In the genomic region with DNA sequence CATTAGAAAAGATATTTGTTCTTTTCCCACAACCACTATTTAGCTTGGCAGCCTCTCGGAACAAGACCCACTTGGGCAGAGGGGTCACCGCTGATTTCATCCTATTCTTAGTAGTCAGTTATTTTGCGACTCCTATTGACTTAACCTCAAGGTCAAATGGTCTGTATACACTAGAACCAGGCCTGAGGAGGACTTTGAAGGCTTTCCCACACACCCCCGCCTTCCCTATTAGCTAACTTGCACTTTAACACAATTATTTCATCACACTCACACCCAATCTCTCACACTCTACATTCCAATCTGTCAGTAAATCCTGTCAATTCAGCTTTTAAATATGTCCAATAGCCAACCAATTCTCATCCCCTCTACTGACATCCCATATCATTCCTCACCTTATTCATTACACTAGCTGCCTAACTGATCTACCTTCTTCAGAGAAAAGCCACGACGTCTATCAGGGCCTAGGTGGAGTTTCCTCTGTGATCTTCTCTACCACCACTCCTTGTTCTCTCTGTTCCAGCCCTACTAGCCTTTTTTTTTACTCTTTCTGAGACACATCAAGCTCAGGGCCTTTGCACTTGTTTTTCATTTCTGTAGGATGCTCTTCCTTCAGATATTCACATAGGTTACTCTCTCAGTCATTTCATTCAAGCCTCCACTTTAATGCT, we compare ENCODE assay signal across 15 cellular contexts. TPM values are rescaled to one million over a fixed set of nuclear protein-coding genes. Genes with fewer than 3 reads are reported as not detected.
DNase-seq lines count a peak whose midpoint lies in the region; TF ChIP-seq lines count a peak whose summit lies in the region.
"Had no signal": no experiment of that assay in that cellular context is flagged by ENCODE, and none has a peak within 500 bp of the region (broad histone marks: within the 10 kb centered on the region; RNA-seq: fewer than 3 reads in every experiment).

No MANE protein-coding gene starts in this region.

- intact Hi-C loops in CD4-positive, alpha-beta memory T cell (cut with micrococcal nuclease) = loop anchor here (2.0 kb wide), 1 partner anchor 85 kb away; no protein-coding TSS in a partner anchor
- intact Hi-C loops in vagina (cut with DNase I) = no loop called here

- TF ChIP-seq CTCF in KMS-11 (conservative IDR thresholded peaks at IDR 0.05; ENCODE audit: low read depth, low read length) (no peak), chondrocyte (IDR thresholded peaks at IDR 0.05) (no peak), nephron (IDR thresholded peaks at IDR 0.05; ENCODE audit: unreplicated experiment in 3 of 3) (no peak), vagina (IDR thresholded peaks at IDR 0.05) (no peak)

- H2AFZ ChIP-seq in KMS-11 (ENCODE audit: low read depth) = no peak overlapping the region

- peak overlapping the region; percentile 78 to 100 (median 87) for H3K27ac Mint-ChIP-seq in CD4-positive, alpha-beta memory T cell
- H3K27ac Mint-ChIP-seq in chondrocyte (ENCODE audit: unreplicated experiment) = peak overlapping the region; percentile 86
- H3K27ac Mint-ChIP-seq in nephron = peak overlapping the region in 1 of 3 experiments; percentile 21

- DNase-seq in CD4-positive, alpha-beta memory T cell = peak in 3 of 5 donors; percentile 21 to 39 (median 24)
- DNase-seq in chondrocyte (ENCODE audit: low spot score) = no peak
- DNase-seq in epidermal melanocyte (ENCODE audit: insufficient read length, low spot score) = no peak
- DNase-seq in NCI-H1694 (lab: John Stamatoyannopoulos, UW) = no peak
- DNase-seq in vagina (ENCODE audit: extremely low spot score in 2 of 2) = no peak
- DNase-seq in NOMO-1 treated with dmso at 0.1 percent for 144 hours (lab: John Stamatoyannopoulos, UW; ENCODE audit: unreplicated experiment) = no peak
- DNase-seq: activated CD4-positive, alpha-beta T cell treated with anti-CD3 and anti-CD28 coated beads for 48 hours; adrenal gland; effector CD4-positive, alpha-beta T cell; gastrocnemius medialis; GF-D8; NCI-H2107; stimulated activated CD4-positive, alpha-beta T cell treated with anti-CD3 and anti-CD28 coated beads, Interleukin-4, amount 100 ng/mL, for 24 hours had no signal

- TF ChIP-seq POLR2A in vagina (IDR thresholded peaks at IDR 0.05) = no peak

- H3K4me3 ChIP-seq in CD4-positive, alpha-beta memory T cell (ENCODE audit: low read length in 2 of 2) = no peak overlapping the region
- H3K4me3 ChIP-seq in KMS-11 (IDR thresholded peaks at IDR 0.05; ENCODE audit: insufficient read depth, low read depth, low read length) (no peak overlapping the region), vagina (no peak overlapping the region)

- no peaks in the 10 kb centered on the region for H3K27me3 ChIP-seq in CD4-positive, alpha-beta memory T cell (ENCODE audit: insufficient read depth, low read length)
- H3K27me3 ChIP-seq in KMS-11 (ENCODE audit: insufficient read depth, low read depth) (no peaks in the 10 kb centered on the region), vagina (no peaks in the 10 kb centered on the region)
- H3K27me3 ChIP-seq: adrenal gland, gastrocnemius medialis had no signal

- H3K27me3 Mint-ChIP-seq in CD4-positive, alpha-beta memory T cell = no peaks in the 10 kb centered on the region
- H3K27me3 Mint-ChIP-seq in chondrocyte (ENCODE audit: low read depth) = peaks cover 2% of the 10 kb centered on the region
- peaks cover 65% of the 10 kb centered on the region for H3K27me3 Mint-ChIP-seq in nephron (ENCODE audit: low read depth)

- peaks cover 50% of the 10 kb centered on the region for H3K4me1 ChIP-seq in CD4-positive, alpha-beta memory T cell (ENCODE audit: insufficient read depth, low read length)
- peaks cover 32% of the 10 kb centered on the region for H3K4me1 ChIP-seq in KMS-11 (ENCODE audit: low read depth, poor library complexity, severe bottlenecking)
- peaks cover 28% of the 10 kb centered on the region for H3K4me1 ChIP-seq in vagina

- H3K9me3 Mint-ChIP-seq in CD4-positive, alpha-beta memory T cell = no peaks in the 10 kb centered on the region
- no peaks in the 10 kb centered on the region for H3K9me3 Mint-ChIP-seq in chondrocyte (ENCODE audit: low read depth)
- no peaks in the 10 kb centered on the region for H3K9me3 Mint-ChIP-seq in nephron

- peaks cover 0 to 11% of the 10 kb centered on the region in 2 donors for H3K36me3 Mint-ChIP-seq in CD4-positive, alpha-beta memory T cell
- H3K36me3 Mint-ChIP-seq in chondrocyte (ENCODE audit: low read depth) = no peaks in the 10 kb centered on the region
- H3K36me3 Mint-ChIP-seq in nephron (ENCODE audit: low read depth) = no peaks in the 10 kb centered on the region

- POLR2A ChIA-PET in CD4-positive, alpha-beta memory T cell (lab: Charles Lee; ENCODE audit: partially characterized antibody) = interaction anchor here (1.0 to 5.6 kb wide), 14 partner anchors 9 to 230 kb away, joined by 3 to 43 read pairs (median 6); partner anchors contain the start of genes EDEM3, RNF2, SWT1 and TRMT1L

- H3K27ac ChIP-seq in CD4-positive, alpha-beta memory T cell (ENCODE audit: low read depth, low read length) = peak overlapping the region; percentile 91
- no peak overlapping the region for H3K27ac ChIP-seq in KMS-11
- no peak overlapping the region for H3K27ac ChIP-seq in vagina

- H3K4me1 Mint-ChIP-seq in CD4-positive, alpha-beta memory T cell = peaks cover 26 to 58% (median 42%) of the 10 kb centered on the region in 4 donors
- H3K4me1 Mint-ChIP-seq in chondrocyte (ENCODE audit: low read depth) = peaks cover 48% of the 10 kb centered on the region
- H3K4me1 Mint-ChIP-seq in nephron = peaks cover 17% of the 10 kb centered on the region

- peak overlapping the region; percentile 62 to 82 (median 76) for H3K4me3 Mint-ChIP-seq in CD4-positive, alpha-beta memory T cell
- H3K4me3 Mint-ChIP-seq in chondrocyte (ENCODE audit: unreplicated experiment) (peak overlapping the region; percentile 77), nephron (peak overlapping the region; percentile 51 to 67 (median 64))

- no peaks in the 10 kb centered on the region for H3K36me3 ChIP-seq in CD4-positive, alpha-beta memory T cell (ENCODE audit: insufficient read depth, low read length)
- H3K36me3 ChIP-seq in KMS-11 (ENCODE audit: insufficient read depth) (no peaks in the 10 kb centered on the region), vagina (no peaks in the 10 kb centered on the region)
- H3K36me3 ChIP-seq: adrenal gland, gastrocnemius medialis had no signal

- H3K9ac ChIP-seq in KMS-11 = no peak overlapping the region

- peaks cover 30% of the 10 kb centered on the region for H3K79me2 ChIP-seq in KMS-11 (ENCODE audit: insufficient read depth, low read depth)

- no peaks in the 10 kb centered on the region for H4K20me1 ChIP-seq in KMS-11 (ENCODE audit: insufficient read depth)

- CTCF ChIA-PET in CD4-positive, alpha-beta memory T cell (lab: Charles Lee; ENCODE audit: partially characterized antibody) = interaction anchor here (0.9 to 20.3 kb wide), 11 partner anchors 7 to 223 kb away, joined by 3 to 506 read pairs (median 3); no protein-coding TSS in a partner anchor

- no peaks in the 10 kb centered on the region for H3K9me3 ChIP-seq in CD4-positive, alpha-beta memory T cell (ENCODE audit: control insufficient read depth in 1 of 2, low read length in 2 of 2)
- H3K9me3 ChIP-seq in vagina = no peaks in the 10 kb centered on the region
- H3K9me3 ChIP-seq: adrenal gland, gastrocnemius medialis had no signal

- peak overlapping the region; percentile 88; the same call in 1 of the 2 replicates for H3K4me2 ChIP-seq in KMS-11

RNA-seq across cellular contexts. Expression of gene NIBAN1, which starts 1.0 kb away (rescaled TPM):
- total RNA-seq in CD4-positive, alpha-beta memory T cell = 10 to 100 TPM; 42.8 to 43.2 TPM
- 10 to 100 TPM in 1 of 2 donors, 1 to 10 TPM in 1; 9.9 to 32.9 TPM for polyA plus RNA-seq in CD4-positive, alpha-beta memory T cell
- total RNA-seq in chondrocyte (22.6 to 101 TPM (median 98.7 TPM) in 3 replicates), vagina (22.8 TPM)

Comparison
In these comparisons a context has a peak if more than half of its experiments do, and no peak if none do; other contexts are left out.
1. DNase-seq: peak in CD4-positive, alpha-beta memory T cell (3 of 5); none in chondrocyte (single experiment), epidermal melanocyte (single experiment), NCI-H1694 (single experiment), vagina (0 of 2) and NOMO-1 treated with dmso at 0.1 percent for 144 hours (single experiment).
2. Peak in every context shown above with its lines, with median percentiles within 50 percentile points of each other: H3K4me3 Mint-ChIP-seq.